Comparison of ENCODE assay signal across 29 cellular contexts in genomic region chr4:126742048-126742447, GRCh38.
DNase-seq lines count a peak whose midpoint lies in the region; ATAC-seq, FAIRE-seq and TF ChIP-seq lines count a peak whose summit lies in the region.
"Had no signal": no experiment of that assay in that cellular context is flagged by ENCODE, and none has a peak within 500 bp of the region (broad histone marks: within the 10 kb centered on the region; RNA-seq: fewer than 3 reads in every experiment).

No MANE protein-coding gene starts in this region.

- no peak overlapping the region for H3K27ac ChIP-seq in PC-9
- no peak overlapping the region for H3K27ac ChIP-seq in PC-3 (ENCODE audit: low read length)
- H3K27ac ChIP-seq: A549, upper lobe of left lung had no signal

- peak; percentile 67 for ATAC-seq in GM18502 (IDR thresholded peaks at IDR 0.05; ENCODE audit: poor library complexity, unreplicated experiment)
- ATAC-seq in GM21390 (IDR thresholded peaks at IDR 0.05; ENCODE audit: unreplicated experiment): peak; percentile 82
- peak; percentile 51 for ATAC-seq in HG03060 (IDR thresholded peaks at IDR 0.05; ENCODE audit: low read depth, unreplicated experiment)
- no peak for ATAC-seq in PC-3
- ATAC-seq: A549, HepG2, left colon, WTC11 had no signal

- H3F3A ChIP-seq in PC-9 (ENCODE audit: insufficient read depth, low read depth): no peaks in the 10 kb centered on the region
- no peaks in the 10 kb centered on the region for H3F3A ChIP-seq in PC-3 (ENCODE audit: low read length, unreplicated experiment)

- H3K27me3 ChIP-seq in PC-9 (ENCODE audit: insufficient read depth, low read depth) (no peaks in the 10 kb centered on the region), PC-3 (ENCODE audit: low read length) (no peaks in the 10 kb centered on the region)
- H3K27me3 ChIP-seq: upper lobe of left lung had no signal

- no peak for DNase-seq in PC-9
- DNase-seq in PC-3: no peak
- no peak for DNase-seq in GM19239 (ENCODE audit: insufficient read length, low spot score)
- no peak for DNase-seq in activated CD4-positive, alpha-beta T cell treated with anti-CD3 and anti-CD28 coated beads for 1 hour
- DNase-seq in activated naive CD4-positive, alpha-beta T cell treated with anti-CD3 and anti-CD28 coated beads, Interleukin-2, amount 50 U/mL, for 16 hours: no peak
- DNase-seq: activated CD4-positive, alpha-beta T cell treated with anti-CD3 and anti-CD28 coated beads, Interleukin-2, amount 50 U/mL, for 4 hours; DMS79; effector memory CD4-positive, alpha-beta T cell; erythroblast; GF-D8; left colon; mesendoderm; NCI-H1092; NCI-H2081; NCI-H82; OCI-M1; Right ventricle myocardium superior; stimulated activated CD8-positive, alpha-beta memory T cell treated with anti-CD3 and anti-CD28 coated beads, Interleukin-4, amount 100 ng/mL, for 48 hours; SW 1271; T1000; upper lobe of left lung had no signal

- no peak overlapping the region for H3K4me2 ChIP-seq in PC-9
- no peak overlapping the region for H3K4me2 ChIP-seq in PC-3 (ENCODE audit: low read length)
- H3K4me2 ChIP-seq: A549 had no signal

- H3K36me3 ChIP-seq in PC-9 (ENCODE audit: low read depth): no peaks in the 10 kb centered on the region
- H3K36me3 ChIP-seq in PC-3 (ENCODE audit: low read depth, low read length): no peaks in the 10 kb centered on the region
- H3K36me3 ChIP-seq: upper lobe of left lung had no signal

- H3K9me2 ChIP-seq in PC-9 (ENCODE audit: insufficient read depth) (no peaks in the 10 kb centered on the region), PC-3 (replicated peaks; ENCODE audit: low read length) (no peaks in the 10 kb centered on the region)

- no TSS peak for BruUV-seq in PC-9 (replicated peaks; lab: Mats Ljungman, UMichigan)
- no TSS peak for BruUV-seq in PC-3 (replicated peaks; lab: Mats Ljungman, UMichigan)

- 0 out of 2 replicates have a peak overlapping the region, but pooled peaks have one; percentile 20 for H2AFZ ChIP-seq in PC-9
- H2AFZ ChIP-seq in PC-3 (ENCODE audit: low read length): no peak overlapping the region

- no peak overlapping the region for H3K9ac ChIP-seq in PC-3 (ENCODE audit: low read length)

- H3K4me1 ChIP-seq in PC-9 (replicated peaks; ENCODE audit: insufficient read depth) (no peaks in the 10 kb centered on the region), PC-3 (ENCODE audit: insufficient read depth, low read length) (no peaks in the 10 kb centered on the region)
- H3K4me1 ChIP-seq: A549, upper lobe of left lung had no signal

- POLR2A ChIA-PET in PC-9 (lab: Charles Lee; ENCODE audit: unreplicated experiment): no interaction called here
- POLR2A ChIA-PET in PC-3 (lab: Charles Lee; ENCODE audit: unreplicated experiment): no interaction called here

- H3K79me2 ChIP-seq in PC-9 (ENCODE audit: low read depth) (no peaks in the 10 kb centered on the region), PC-3 (ENCODE audit: low read length) (no peaks in the 10 kb centered on the region)

- no peak for FAIRE-seq in GM19239 (lab: Jason Lieb, UNC)
- FAIRE-seq: A549, bronchial epithelial cell, H54, HepG2 had no signal

- no peaks in the 10 kb centered on the region for H4K20me1 ChIP-seq in PC-9 (ENCODE audit: insufficient read depth)
- H4K20me1 ChIP-seq in PC-3 (ENCODE audit: low read length): no peaks in the 10 kb centered on the region

- intact Hi-C loops in PC-9 (cut with micrococcal nuclease; ENCODE audit: unreplicated experiment): no loop called here
- intact Hi-C loops in PC-3 (cut with micrococcal nuclease): no loop called here

- H3K9me3 ChIP-seq in PC-9 (ENCODE audit: insufficient read depth, low read depth) (peaks cover 5% of the 10 kb centered on the region; the same call in 1 of the 2 replicates), PC-3 (ENCODE audit: low read length) (no peaks in the 10 kb centered on the region)
- H3K9me3 ChIP-seq: A549 had no signal

- H3K4me3 ChIP-seq in PC-9 (no peak overlapping the region), PC-3 (ENCODE audit: low read length) (no peak overlapping the region)
- H3K4me3 ChIP-seq: A549, upper lobe of left lung had no signal

- TF ChIP-seq CTCF in PC-9 (conservative IDR thresholded peaks at IDR 0.05) (no peak), PC-3 (conservative IDR thresholded peaks at IDR 0.05; ENCODE audit: low read depth, low read length) (no peak)

- CTCF ChIA-PET in PC-9 (lab: Charles Lee) (no interaction called here), PC-3 (lab: Charles Lee) (no interaction called here)
